ENCODE assay signal across 8 cellular contexts in genomic region chr21:33212159-33212851, GRCh38. TPM values are rescaled to one million over a fixed set of nuclear protein-coding genes. Genes with fewer than 3 reads are reported as not detected.
DNase-seq lines count a peak whose midpoint lies in the region; ATAC-seq, FAIRE-seq and TF ChIP-seq lines count a peak whose summit lies in the region.

No MANE protein-coding gene starts in this region.

- peaks cover 10% of the 10 kb centered on the region; the same call in 1 of the 2 replicates for H3K9me3 ChIP-seq in Loucy (ENCODE audit: insufficient read depth, low read depth, low read length)
- H3K9me3 ChIP-seq in K562 (replicated peaks; ENCODE audit: control insufficient read depth, insufficient read depth, low read depth, low read length) = 0 out of 2 replicates have a peak, but pooled peaks cover 3% of the 10 kb centered on the region

- no peaks in the 10 kb centered on the region for H3K9me2 ChIP-seq in Loucy (replicated peaks; ENCODE audit: low read depth, low read length)

- H2BK5ac ChIP-seq in mesendoderm (ENCODE audit: low read length) = no peak overlapping the region

- peak; percentile 85 for FAIRE-seq in K562 (lab: Jason Lieb, UNC)

- POLR2A ChIA-PET in K562 (lab: Yijun Ruan, JAX) = interaction anchor here (0.6 kb wide), 1 partner anchor 379 kb away, joined by 3 read pairs; no protein-coding TSS in a partner anchor

- ATAC-seq in K562 (peak; percentile 77), HG03378 (IDR thresholded peaks at IDR 0.05; ENCODE audit: unreplicated experiment) (no peak)

- no peak for TF ChIP-seq POLR2A in K562 (conservative IDR thresholded peaks at IDR 0.05)

- H3K4me3 ChIP-seq in Loucy (ENCODE audit: low read length, poor library complexity, severe bottlenecking) (peak overlapping the region; percentile 26), K562 (no peak overlapping the region), mesendoderm (ENCODE audit: low read length) (no peak overlapping the region)

- H3K27me3 ChIP-seq in Loucy (ENCODE audit: insufficient read depth, low read length, poor library complexity, severe bottlenecking) (no peaks in the 10 kb centered on the region), K562 (ENCODE audit: control insufficient read depth in 2 of 2, insufficient read depth in 2 of 2, low read length in 2 of 2) (no peaks in the 10 kb centered on the region), mesendoderm (ENCODE audit: insufficient read depth, low read length, poor library complexity) (no peaks in the 10 kb centered on the region)

- BruUV-seq in K562 (replicated peaks; lab: Mats Ljungman, UMichigan) = no TSS peak

- H2BK15ac ChIP-seq in mesendoderm (replicated peaks; ENCODE audit: low read depth) = no peak overlapping the region

- no peak for TF ChIP-seq CTCF in Loucy (conservative IDR thresholded peaks at IDR 0.05; ENCODE audit: low read length)
- no peak for TF ChIP-seq CTCF in K562 (IDR thresholded peaks at IDR 0.05 in 2 of 3, conservative IDR thresholded peaks at IDR 0.05 in 1 of 3; ENCODE audit: insufficient read depth in 2 of 3, low read depth in 1 of 3, low read length in 3 of 3)

- H3K79me2 ChIP-seq in Loucy (ENCODE audit: insufficient read depth, low read length) = no peaks in the 10 kb centered on the region
- H3K79me2 ChIP-seq in K562 (ENCODE audit: control insufficient read depth, insufficient read depth, low read length) = no peaks in the 10 kb centered on the region
- H3K79me2 ChIP-seq in mesendoderm (ENCODE audit: control insufficient read depth, insufficient read depth, low read length) = no peaks in the 10 kb centered on the region

- H3K4me1 ChIP-seq in Loucy (ENCODE audit: insufficient read depth, low read length, poor library complexity, severe bottlenecking) = peaks cover 45% of the 10 kb centered on the region
- H3K4me1 ChIP-seq in K562 (replicated peaks in 1 of 2; ENCODE audit: control insufficient read depth in 2 of 2, insufficient read depth in 2 of 2, low read length in 2 of 2) = peaks cover 27 to 39% of the 10 kb centered on the region in 2 experiments; a peak in 4 of 5 replicates
- H3K4me1 ChIP-seq in mesendoderm (ENCODE audit: control insufficient read depth, low read depth, low read length) = no peaks in the 10 kb centered on the region

- H4K5ac ChIP-seq in mesendoderm (ENCODE audit: low read length) = no peak overlapping the region

- H3K56ac ChIP-seq in mesendoderm (ENCODE audit: low read length) = peak overlapping the region; percentile 64

- H4K8ac ChIP-seq in mesendoderm (ENCODE audit: low read depth, low read length) = no peak overlapping the region

- in situ Hi-C loops in K562 (cut with MboI) = no loop called here

- H2AFZ ChIP-seq in Loucy (ENCODE audit: low read length) = peak overlapping the region; percentile 61
- H2AFZ ChIP-seq in K562 (ENCODE audit: low read depth, low read length) = peak overlapping the region; percentile 92

- H3F3A ChIP-seq in Loucy (ENCODE audit: low read depth) = no peaks in the 10 kb centered on the region

- H3K4me2 ChIP-seq in Loucy (ENCODE audit: low read depth, low read length, poor library complexity, severe bottlenecking) (peak overlapping the region; percentile 33), K562 (ENCODE audit: insufficient read depth, low read length) (peak overlapping the region; percentile 76), mesendoderm (ENCODE audit: low read length) (no peak overlapping the region)

- H3K9ac ChIP-seq in Loucy (ENCODE audit: low read depth, low read length, poor library complexity, severe bottlenecking) (peak overlapping the region; percentile 47), K562 (ENCODE audit: insufficient read depth in 1 of 2, low read depth in 2 of 2, low read length in 2 of 2) (peak overlapping the region in 1 of 2 experiments; percentile 72; a peak in 2 of 4 replicates), mesendoderm (ENCODE audit: low read length) (no peak overlapping the region)

- 16% methylated on average over 8 of the region's 8 CpGs for WGBS in K562 (ENCODE audit: insufficient coverage, low coverage, missing lambda C conversion rate)
- no CpG with 5 or more reads among the region's 8 CpGs for WGBS in mesendoderm (ENCODE audit: extremely low coverage, insufficient coverage, low lambda C conversion rate)

- H3K36me3 ChIP-seq in Loucy (ENCODE audit: insufficient read depth, low read length) (no peaks in the 10 kb centered on the region), K562 (ENCODE audit: control insufficient read depth, insufficient read depth, low read length) (no peaks in the 10 kb centered on the region), mesendoderm (ENCODE audit: control insufficient read depth, insufficient read depth, low read length) (no peaks in the 10 kb centered on the region)

- H3K4ac ChIP-seq in mesendoderm (ENCODE audit: low read depth, low read length) = no peak overlapping the region

- no peak overlapping the region for H3K18ac ChIP-seq in mesendoderm (ENCODE audit: low read length)

- no peak overlapping the region for H2AK5ac ChIP-seq in mesendoderm (ENCODE audit: low read length)

- CTCF ChIA-PET in K562 (lab: Yijun Ruan, JAX; ENCODE audit: low intra/inter-chr PET ratio) = no interaction called here

- no peaks in the 10 kb centered on the region for H3K79me1 ChIP-seq in mesendoderm (ENCODE audit: low read length)

- H3K9me1 ChIP-seq in K562 (ENCODE audit: control insufficient read depth, insufficient read depth, low read length) = no peaks in the 10 kb centered on the region

- H3K27ac ChIP-seq in K562 (ENCODE audit: extremely low read depth, low read depth, low read length) (peak overlapping the region; percentile 43; the same call in 1 of the 3 replicates), mesendoderm (ENCODE audit: low read depth, low read length) (peak overlapping the region; percentile 1)

- intact Hi-C loops in K562 (cut with micrococcal nuclease) = no loop called here

- no peak overlapping the region for H2BK120ac ChIP-seq in mesendoderm (ENCODE audit: low read depth, low read length)

- no peak; the same call in 1 of the 2 replicates for TF ChIP-seq EP300 in K562 (IDR thresholded peaks at IDR 0.05; ENCODE audit: low read length)

- DNase-seq in CD1c-positive myeloid dendritic cell (ENCODE audit: extremely low spot score) (peak; percentile 28), K562 (ENCODE audit: extremely low read depth in 1 of 4, low spot score in 3 of 4) (peak in 2 of 4 experiments; percentile 43 to 83), mesendoderm (peak; percentile 51), SW480 (ENCODE audit: low spot score) (no peak), AG08396 (ENCODE audit: low spot score) (no peak)
- DNase-seq in stimulated activated CD4-positive, alpha-beta T cell treated with anti-CD3 and anti-CD28 coated beads, Interleukin-4, amount 100 ng/mL, for 4 hours = no peak

- H3K23ac ChIP-seq in mesendoderm (ENCODE audit: low read length) = no peak overlapping the region

- TF ChIP-seq RAD21 in K562 (CRISPR knock-in tag; conservative IDR thresholded peaks at IDR 0.05 in 1 of 2, IDR thresholded peaks at IDR 0.05 in 1 of 2) = no peak

- no peaks in the 10 kb centered on the region for H4K20me1 ChIP-seq in Loucy (ENCODE audit: insufficient read depth, low read length, poor library complexity, severe bottlenecking)
- H4K20me1 ChIP-seq in K562 (replicated peaks; ENCODE audit: control insufficient read depth, insufficient read depth, low read length) = no peaks in the 10 kb centered on the region

RNA-seq across cellular contexts. Expression of gene IFNAR2, which starts 17.4 kb away (rescaled TPM):
- total RNA-seq in K562 (2011; cell fraction: chromatin; rRNA removed; ENCODE audit: low replicate concordance) = 29.8 and 65.1 TPM in 2 replicates
- total RNA-seq in K562 (2011; cell fraction: nucleolus; rRNA removed) = 11.2 and 16.6 TPM in 2 replicates
- total RNA-seq in K562 (2011; cell fraction: nucleoplasm; rRNA removed) = 24.8 and 38.1 TPM in 2 replicates
- 1.7 and 2.7 TPM in 2 replicates for total RNA-seq in K562 (2014; rRNA removed)
- 8.4 and 9.8 TPM in 2 replicates for total RNA-seq in K562 (2014; rRNA removed; fragmentation: Illumina TruSeq; extraction: Trizol)
- 4.2 and 5.6 TPM in 2 replicates for total RNA-seq in K562 (2015; rRNA removed; fragmentation: Illumina TruSeq; extraction: Trizol)
- total RNA-seq in K562 (2021) = 16.3 and 19.1 TPM in 2 replicates
- 48.3 and 58.0 TPM in 2 replicates for polyA plus RNA-seq in K562 (2011; rRNA removed)
- 13.1 and 25.7 TPM in 2 replicates for polyA plus RNA-seq in K562 (2011; cell fraction: cytosol; rRNA removed)
- polyA plus RNA-seq in K562 (2011; cell fraction: nucleus; rRNA removed) = 16.2 and 31.7 TPM in 2 replicates
- polyA plus RNA-seq in K562 (2012) = 18.0 and 32.6 TPM in 2 replicates
- 26.1 and 31.9 TPM in 2 replicates for polyA plus RNA-seq in K562 (2014; fragmentation: Illumina TruSeq; extraction: Trizol)
- polyA plus RNA-seq in K562 (2014; fragmentation: Nextera tagmentation; extraction: Ambion mirVana) = 1 to 10 TPM; 3.1 to 6.1 TPM
- polyA plus RNA-seq in K562 (2014; rRNA removed) = 19.3 and 23.5 TPM in 2 replicates
- polyA minus RNA-seq in K562 (2011; rRNA and poly(A)+ RNA removed) = 32.3 and 42.9 TPM in 2 replicates
- 13.5 and 15.5 TPM in 2 replicates for polyA minus RNA-seq in K562 (2011; cell fraction: cytosol; rRNA and poly(A)+ RNA removed)
- 4.4 and 8.8 TPM in 2 replicates for polyA minus RNA-seq in K562 (2011; cell fraction: nucleus; rRNA and poly(A)+ RNA removed)
- polyA plus RNA-seq in mesendoderm (2013, experiment 1 of 2) = 7.5 TPM
- polyA plus RNA-seq in mesendoderm (2013, experiment 2 of 2) = 7.3 TPM

RNA-seq across cellular contexts. Expression of gene IL10RB, which starts 53.9 kb away (rescaled TPM):
- total RNA-seq in K562 (2011; cell fraction: chromatin; rRNA removed; ENCODE audit: low replicate concordance) = 29.7 and 42.2 TPM in 2 replicates
- 53.8 and 58.4 TPM in 2 replicates for total RNA-seq in K562 (2011; cell fraction: nucleolus; rRNA removed)
- total RNA-seq in K562 (2011; cell fraction: nucleoplasm; rRNA removed) = 50.7 and 54.7 TPM in 2 replicates
- total RNA-seq in K562 (2014; rRNA removed) (25.3 and 31.2 TPM in 2 replicates), K562 (2014; rRNA removed; fragmentation: Illumina TruSeq; extraction: Trizol) (21.3 and 23.0 TPM in 2 replicates), K562 (2015; rRNA removed; fragmentation: Illumina TruSeq; extraction: Trizol) (25.1 and 25.3 TPM in 2 replicates), K562 (2021) (17.5 TPM in 2 replicates)
- polyA plus RNA-seq in K562 (2011; rRNA removed) (29.9 and 33.1 TPM in 2 replicates), K562 (2014; fragmentation: Illumina TruSeq; extraction: Trizol) (29.6 and 33.8 TPM in 2 replicates), K562 (2014; fragmentation: Nextera tagmentation; extraction: Ambion mirVana) (10 to 100 TPM; 10.9 to 14.7 TPM), K562 (2014; rRNA removed) (19.3 and 22.1 TPM in 2 replicates)
- polyA plus RNA-seq in K562 (2011; cell fraction: cytosol; rRNA removed) = 26.0 and 37.2 TPM in 2 replicates
- polyA plus RNA-seq in K562 (2011; cell fraction: nucleus; rRNA removed) = 11.5 and 12.0 TPM in 2 replicates
- polyA plus RNA-seq in K562 (2012) = 26.1 and 35.7 TPM in 2 replicates
- polyA minus RNA-seq in K562 (2011; rRNA and poly(A)+ RNA removed) = 36.6 and 39.8 TPM in 2 replicates
- polyA minus RNA-seq in K562 (2011; cell fraction: cytosol; rRNA and poly(A)+ RNA removed) = 17.2 and 27.0 TPM in 2 replicates
- 8.1 and 12.9 TPM in 2 replicates for polyA minus RNA-seq in K562 (2011; cell fraction: nucleus; rRNA and poly(A)+ RNA removed)
- polyA plus RNA-seq in mesendoderm (2013, experiment 1 of 2) = 2.1 TPM
- 2.0 TPM for polyA plus RNA-seq in mesendoderm (2013, experiment 2 of 2)

Comparison
In these comparisons a context has a peak if more than half of its experiments do, and no peak if none do; other contexts are left out.
1. DNase-seq: peak in CD1c-positive myeloid dendritic cell (single experiment) and mesendoderm (single experiment); none in stimulated activated CD4-positive, alpha-beta T cell treated with anti-CD3 and anti-CD28 coated beads, Interleukin-4, amount 100 ng/mL, for 4 hours (0 of 2), SW480 (single experiment) and AG08396 (single experiment).